In the genomic region with DNA sequence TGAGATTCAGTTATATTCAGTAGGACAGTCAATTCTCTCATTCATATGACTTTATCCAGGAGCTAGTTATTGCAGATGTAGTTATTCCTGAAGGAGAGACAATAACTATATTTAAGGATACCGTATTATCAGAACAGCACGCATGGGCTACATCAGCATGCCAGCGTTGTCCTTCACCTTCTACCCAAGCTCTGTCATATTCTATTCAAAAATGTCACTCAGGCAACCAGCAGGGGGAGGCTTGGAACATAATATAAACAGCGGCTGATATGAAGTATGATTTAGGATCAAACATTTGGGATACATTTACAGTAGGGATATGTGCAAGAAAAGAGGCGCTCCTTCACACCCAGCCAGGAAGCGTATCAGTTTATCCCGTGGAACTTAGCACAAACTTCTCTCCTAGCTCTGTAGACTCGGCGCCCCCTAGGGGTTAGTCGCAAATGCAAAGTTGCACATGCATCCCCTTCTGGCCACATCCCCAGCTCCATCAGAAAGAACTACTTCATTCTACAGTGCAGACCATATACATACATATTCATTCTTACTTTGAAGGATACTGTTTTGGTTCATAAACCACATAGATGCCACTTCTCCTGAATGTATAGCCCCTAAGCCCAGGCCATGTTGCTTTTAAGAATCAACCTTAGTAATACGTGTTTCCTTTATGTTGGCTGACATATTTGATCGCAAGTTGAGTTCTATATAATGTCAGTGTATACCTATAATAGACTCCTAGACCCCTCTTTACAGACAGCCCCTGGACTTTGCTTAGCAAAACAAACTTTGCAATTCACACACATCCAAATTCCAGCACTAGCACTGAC, we compare ENCODE assay signal across 8 cellular contexts.
DNase-seq lines count a peak whose midpoint lies in the region; ATAC-seq lines count a peak whose summit lies in the region.

No MANE protein-coding gene starts in this region.

- intact Hi-C loops in activated T-helper 2 cell treated with anti-CD3 and anti-CD28 coated beads, Interferon-gamma antibody, Interleukin-2, Interleukin-4, amounts not matched to agents 10 μg/mL and 5 μg/mL and 100 μg/mL, durations not matched to agents 14 hours and 24 hours and 36 hours (cut with micrococcal nuclease), result loop anchor here (10.0 kb wide), 1 partner anchor 799 kb away; no protein-coding TSS in a partner anchor

- ATAC-seq in GM21381 (IDR thresholded peaks at IDR 0.05; ENCODE audit: unreplicated experiment), result peak; percentile 72

- no peaks in the 10 kb centered on the region for H3K27me3 Mint-ChIP-seq in activated T-helper 2 cell treated with anti-CD3 and anti-CD28 coated beads, Interferon-gamma antibody, Interleukin-2, Interleukin-4, amounts not matched to agents 10 μg/mL and 5 μg/mL and 100 μg/mL, durations not matched to agents 14 hours and 24 hours and 36 hours (ENCODE audit: low read depth)

- DNase-seq in NCI-H2081 (lab: John Stamatoyannopoulos, UW) (peak; percentile 6 to 21), NCI-H2081 treated with DMSO at 0.1 percent for 48 hours (lab: John Stamatoyannopoulos, UW) (no peak), LoVo (ENCODE audit: low spot score) (peak; percentile 26), iPS DF 19.7 (ENCODE audit: low read depth, low spot score) (peak; percentile 9), 8988T (no peak)
- peak; percentile 9 for DNase-seq in activated T-helper 2 cell treated with anti-CD3 and anti-CD28 coated beads, Interferon-gamma antibody, Interleukin-2, Interleukin-4, amounts not matched to agents 10 μg/mL and 5 μg/mL and 100 μg/mL, durations not matched to agents 14 hours and 24 hours and 36 hours (ENCODE audit: low spot score)
- peak; percentile 1 to 17 for DNase-seq in stimulated activated CD8-positive, alpha-beta memory T cell treated with anti-CD3 and anti-CD28 coated beads, Interleukin-7, amount 100 ng/mL, for 48 hours (ENCODE audit: extremely low read depth in 1 of 2, low read depth in 1 of 2)

- no peaks in the 10 kb centered on the region for H3K9me3 Mint-ChIP-seq in activated T-helper 2 cell treated with anti-CD3 and anti-CD28 coated beads, Interferon-gamma antibody, Interleukin-2, Interleukin-4, amounts not matched to agents 10 μg/mL and 5 μg/mL and 100 μg/mL, durations not matched to agents 14 hours and 24 hours and 36 hours

- H3K4me3 Mint-ChIP-seq in activated T-helper 2 cell treated with anti-CD3 and anti-CD28 coated beads, Interferon-gamma antibody, Interleukin-2, Interleukin-4, amounts not matched to agents 10 μg/mL and 5 μg/mL and 100 μg/mL, durations not matched to agents 14 hours and 24 hours and 36 hours (ENCODE audit: low read depth), result no peak overlapping the region

- no peaks in the 10 kb centered on the region for H3K4me1 Mint-ChIP-seq in activated T-helper 2 cell treated with anti-CD3 and anti-CD28 coated beads, Interferon-gamma antibody, Interleukin-2, Interleukin-4, amounts not matched to agents 10 μg/mL and 5 μg/mL and 100 μg/mL, durations not matched to agents 14 hours and 24 hours and 36 hours (ENCODE audit: low read depth)

- no peaks in the 10 kb centered on the region for H3K36me3 Mint-ChIP-seq in activated T-helper 2 cell treated with anti-CD3 and anti-CD28 coated beads, Interferon-gamma antibody, Interleukin-2, Interleukin-4, amounts not matched to agents 10 μg/mL and 5 μg/mL and 100 μg/mL, durations not matched to agents 14 hours and 24 hours and 36 hours (ENCODE audit: low read depth)

- H3K27ac Mint-ChIP-seq in activated T-helper 2 cell treated with anti-CD3 and anti-CD28 coated beads, Interferon-gamma antibody, Interleukin-2, Interleukin-4, amounts not matched to agents 10 μg/mL and 5 μg/mL and 100 μg/mL, durations not matched to agents 14 hours and 24 hours and 36 hours, result no peak overlapping the region

Comparison
In these comparisons a context has a peak if more than half of its experiments do, and no peak if none do; other contexts are left out.
1. DNase-seq: peak in NCI-H2081 (2 of 2), LoVo (single experiment), activated T-helper 2 cell treated with anti-CD3 and anti-CD28 coated beads, Interferon-gamma antibody, Interleukin-2, Interleukin-4, amounts not matched to agents 10 μg/mL and 5 μg/mL and 100 μg/mL, durations not matched to agents 14 hours and 24 hours and 36 hours (single experiment), iPS DF 19.7 (single experiment) and stimulated activated CD8-positive, alpha-beta memory T cell treated with anti-CD3 and anti-CD28 coated beads, Interleukin-7, amount 100 ng/mL, for 48 hours (2 of 2); none in NCI-H2081 treated with DMSO at 0.1 percent for 48 hours (single experiment) and 8988T (single experiment).